Comparison of ENCODE assay signal across 8 cellular contexts in the genomic region with DNA sequence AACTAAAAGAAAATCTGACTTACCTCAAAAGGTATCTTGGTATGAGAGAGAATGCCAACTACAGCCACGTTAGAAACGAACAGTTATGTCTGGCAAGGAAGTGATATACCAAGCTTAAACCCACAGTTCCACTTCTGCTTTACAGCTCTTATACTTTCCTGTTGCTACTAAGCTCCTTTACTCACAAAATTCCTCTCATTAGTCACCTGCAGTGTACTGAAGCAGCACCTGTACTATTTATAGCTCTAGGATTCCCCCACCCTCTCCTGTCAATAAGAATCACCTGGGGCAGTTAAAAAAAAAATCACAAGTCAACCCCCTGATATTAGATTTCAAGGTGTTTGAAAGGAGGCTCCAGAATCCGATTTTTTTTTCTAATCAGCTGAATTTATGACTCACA. TPM values are rescaled to one million over a fixed set of nuclear protein-coding genes. Genes with fewer than 3 reads are reported as not detected.
A peak's percentile ranks its signal among the peaks of the same experiment; 100 is the strongest.
DNase-seq lines count a peak whose midpoint lies in the region; ATAC-seq and TF ChIP-seq lines count a peak whose summit lies in the region.

No MANE protein-coding gene starts in this region.

- H3K36me3 Mint-ChIP-seq in activated naive CD8-positive, alpha-beta T cell treated with anti-CD3 and anti-CD28 coated beads, Interleukin-2, amount 50 U/mL, for 24 hours (ENCODE audit: low read depth) = no peaks in the 10 kb centered on the region

- H3K27ac Mint-ChIP-seq in activated naive CD8-positive, alpha-beta T cell treated with anti-CD3 and anti-CD28 coated beads, Interleukin-2, amount 50 U/mL, for 24 hours = peak overlapping the region; percentile 27

- H3K27me3 Mint-ChIP-seq in activated naive CD8-positive, alpha-beta T cell treated with anti-CD3 and anti-CD28 coated beads, Interleukin-2, amount 50 U/mL, for 24 hours = peaks cover 47% of the 10 kb centered on the region

- no peak for TF ChIP-seq POLR2A in sigmoid colon (IDR thresholded peaks at IDR 0.05)

- no TSS peak for BruUV-seq in A673 (replicated peaks; lab: Mats Ljungman, UMichigan)

- POLR2A ChIA-PET in A673 (lab: Charles Lee; ENCODE audit: low non-redundant PET) = no interaction called here

- H3K9me3 ChIP-seq in A673 (ENCODE audit: low read depth, low read length, poor library complexity, severe bottlenecking) (no peaks in the 10 kb centered on the region), sigmoid colon (no peaks in the 10 kb centered on the region)

- TF ChIP-seq EP300 in sigmoid colon (IDR thresholded peaks at IDR 0.05) = no peak

- H3K4me3 ChIP-seq in A673 (ENCODE audit: low read depth, low read length, poor library complexity, severe bottlenecking) = peak overlapping the region; percentile 14
- H3K4me3 ChIP-seq in sigmoid colon = peak overlapping the region in 1 of 4 donors; percentile 23

- DNase-seq in A673 (ENCODE audit: low spot score) (no peak), sigmoid colon (no peak), 8988T (no peak), ureter (ENCODE audit: low spot score) (no peak), HCEC 1CT (no peak)
- no peak for DNase-seq in activated naive CD8-positive, alpha-beta T cell treated with anti-CD3 and anti-CD28 coated beads, Interleukin-2, amount 50 U/mL, for 24 hours

- no peak overlapping the region for H3K27ac ChIP-seq in A673 (ENCODE audit: low read depth, low read length, poor library complexity, severe bottlenecking)
- H3K27ac ChIP-seq in sigmoid colon = no peak overlapping the region

- CTCF ChIA-PET in A673 (lab: Charles Lee) = interaction anchor here (0.6 to 1.4 kb wide), 2 partner anchors 83 kb away, joined by 4 to 7 read pairs; no protein-coding TSS in a partner anchor

- peaks cover 43% of the 10 kb centered on the region for H3K4me1 Mint-ChIP-seq in activated naive CD8-positive, alpha-beta T cell treated with anti-CD3 and anti-CD28 coated beads, Interleukin-2, amount 50 U/mL, for 24 hours

- H3K4me1 ChIP-seq in A673 (ENCODE audit: insufficient read depth, low read length, poor library complexity, severe bottlenecking) = peaks cover 6% of the 10 kb centered on the region
- H3K4me1 ChIP-seq in sigmoid colon = peaks cover 0 to 19% (median 16%) of the 10 kb centered on the region in 4 donors

- intact Hi-C loops in A673 (cut with micrococcal nuclease; ENCODE audit: unreplicated experiment) (no loop called here), sigmoid colon (cut with DNase I) (loop anchor here (1.0 kb wide), 1 partner anchor 82 kb away; no protein-coding TSS in a partner anchor)

- ATAC-seq in GM19043 (IDR thresholded peaks at IDR 0.05; ENCODE audit: low read depth, unreplicated experiment) = peak; percentile 55
- peak; percentile 51 for ATAC-seq in HG03457 (IDR thresholded peaks at IDR 0.05; ENCODE audit: unreplicated experiment)
- ATAC-seq in activated naive CD8-positive, alpha-beta T cell treated with anti-CD3 and anti-CD28 coated beads, Interleukin-2, amount 50 U/mL, for 24 hours = peak; percentile 17

- H3K27me3 ChIP-seq in A673 (replicated peaks; ENCODE audit: insufficient read depth, low read depth, low read length, poor library complexity) (peaks cover 32% of the 10 kb centered on the region), sigmoid colon (peaks cover 0 to 22% (median 14%) of the 10 kb centered on the region in 3 donors)

- no peak for TF ChIP-seq CTCF in A673 (conservative IDR thresholded peaks at IDR 0.05; ENCODE audit: low read depth, low read length)
- no peak for TF ChIP-seq CTCF in sigmoid colon (IDR thresholded peaks at IDR 0.05)

- H3K36me3 ChIP-seq in A673 (ENCODE audit: insufficient read depth, low read length, poor library complexity, severe bottlenecking) (no peaks in the 10 kb centered on the region), sigmoid colon (no peaks in the 10 kb centered on the region)

- 3 to 13% methylated on average over 3 of the region's 3 CpGs for WGBS in sigmoid colon, 2 donors

- no peaks in the 10 kb centered on the region for H3K9me3 Mint-ChIP-seq in activated naive CD8-positive, alpha-beta T cell treated with anti-CD3 and anti-CD28 coated beads, Interleukin-2, amount 50 U/mL, for 24 hours

- H3K4me3 Mint-ChIP-seq in activated naive CD8-positive, alpha-beta T cell treated with anti-CD3 and anti-CD28 coated beads, Interleukin-2, amount 50 U/mL, for 24 hours = no peak overlapping the region

RNA-seq across cellular contexts. Expression of gene TMEM266, which starts 2.9 kb away (rescaled TPM):
- total RNA-seq in A673 (2021) (0.17 TPM in 1 of 2 replicates, not detected in the other), sigmoid colon (under 1 TPM in 1 of 4 donors, not detected in 3; 0.27 TPM), ureter (0.52 TPM)
- 1 to 10 TPM in 1 of 3 donors, not detected in 2; 1.1 TPM for polyA plus RNA-seq in sigmoid colon

RNA-seq across cellular contexts. Expression of gene NRG4, which starts 44.7 kb away (rescaled TPM):
- total RNA-seq in A673 (2021) (not detected in 2 replicates), sigmoid colon (not detected), ureter (16.3 TPM)
- polyA plus RNA-seq in sigmoid colon = 1 to 10 TPM in 2 of 3 donors, under 1 TPM in 1; 0.76 to 3.9 (median 3.0) TPM

Comparison
In these comparisons a context has a peak if more than half of its experiments do, and no peak if none do; other contexts are left out.
1. RNA of gene NRG4, which starts 44.7 kb away (total RNA-seq): 16.3 TPM in ureter (single experiment); not detected in A673 and not detected in sigmoid colon; every median in the first group is over 10 times any median in the second.
2. Peak in every context shown above with its lines, with median percentiles within 50 percentile points of each other: ATAC-seq.